In genomic region chr16:49524578-49525315, GRCh38 we compare ENCODE assay signal across 28 cellular contexts.
DNase-seq lines count a peak whose midpoint lies in the region; ATAC-seq and TF ChIP-seq lines count a peak whose summit lies in the region.
"Had no signal": no experiment of that assay in that cellular context is flagged by ENCODE, and none has a peak within 500 bp of the region (broad histone marks: within the 10 kb centered on the region; RNA-seq: fewer than 3 reads in every experiment).

No MANE protein-coding gene starts in this region.

- H3K9me3 ChIP-seq in endodermal cell (ENCODE audit: control insufficient read depth, low read length), result no peaks in the 10 kb centered on the region
- H3K9me3 ChIP-seq: esophagus muscularis mucosa, uterus had no signal

- DNase-seq in GM23338 (ENCODE audit: low spot score), result no peak
- DNase-seq in NCI-H2171 (lab: John Stamatoyannopoulos, UW), result peak; percentile 89
- DNase-seq in endodermal cell, result no peak
- DNase-seq in MCF 10A (ENCODE audit: unreplicated experiment), result no peak
- DNase-seq in medulla oblongata (ENCODE audit: extremely low spot score), result no peak
- DNase-seq: activated CD4-positive, alpha-beta memory T cell treated with anti-CD3 and anti-CD28 coated beads, Interleukin-2, amount 10 ng/mL, durations not matched to agents 7 days and 5 days; activated CD4-positive, alpha-beta T cell treated with anti-CD3 and anti-CD28 coated beads for 1 hour; cortex of kidney; EL; foreskin keratinocyte; HFFc6; NCI-H1048; NCI-H2081 treated with DMSO at 0.1 percent for 48 hours; nephron progenitor cell; posterior cingulate gyrus; SIG-M5; stimulated activated CD4-positive, alpha-beta T cell treated with anti-CD3 and anti-CD28 coated beads, Interleukin-12 subunit alpha, Interleukin-12 subunit beta, amount 100 ng/mL, for 4 hours; stimulated activated CD4-positive, alpha-beta T cell treated with anti-CD3 and anti-CD28 coated beads, Interleukin-4, amount 100 ng/mL, for 4 hours; stimulated activated naive B cell treated with anti-CD40 and anti-IgM and Interleukin-4, amounts not matched to agents 10 μg/mL and 1 μg/mL and 100 μg/mL, for 72 hours; T-helper 1 cell; uterus had no signal

- peaks cover 25% of the 10 kb centered on the region for H3K4me1 Mint-ChIP-seq in GM23338
- H3K4me1 Mint-ChIP-seq in endodermal cell, result peaks cover 20% of the 10 kb centered on the region
- H3K4me1 Mint-ChIP-seq in stimulated activated memory B cell treated with anti-CD40 and anti-IgM and Interleukin-4, amounts not matched to agents 10 μg/mL and 1 μg/mL and 100 μg/mL, for 72 hours, result peaks cover 17% of the 10 kb centered on the region
- no peaks in the 10 kb centered on the region for H3K4me1 Mint-ChIP-seq in MCF 10A (ENCODE audit: insufficient read depth, unreplicated experiment)

- no peaks in the 10 kb centered on the region for H3K9me3 Mint-ChIP-seq in GM23338
- H3K9me3 Mint-ChIP-seq in endodermal cell, result no peaks in the 10 kb centered on the region
- H3K9me3 Mint-ChIP-seq in stimulated activated memory B cell treated with anti-CD40 and anti-IgM and Interleukin-4, amounts not matched to agents 10 μg/mL and 1 μg/mL and 100 μg/mL, for 72 hours, result no peaks in the 10 kb centered on the region
- no peaks in the 10 kb centered on the region for H3K9me3 Mint-ChIP-seq in MCF 10A (ENCODE audit: unreplicated experiment)
- H3K9me3 Mint-ChIP-seq: activated CD4-positive, alpha-beta memory T cell treated with anti-CD3 and anti-CD28 coated beads, Interleukin-2, amount 10 ng/mL, durations not matched to agents 7 days and 5 days; nephron progenitor cell; stimulated activated naive B cell treated with anti-CD40 and anti-IgM and Interleukin-4, amounts not matched to agents 10 μg/mL and 1 μg/mL and 100 μg/mL, for 72 hours had no signal

- H3K4me1 ChIP-seq in GM23338 (ENCODE audit: insufficient read depth) (peaks cover 10% of the 10 kb centered on the region), endodermal cell (ENCODE audit: control insufficient read depth, insufficient read depth, low read length) (peaks cover 7% of the 10 kb centered on the region)
- H3K4me1 ChIP-seq: foreskin keratinocyte, uterus had no signal

- H3K79me2 ChIP-seq in GM23338 (replicated peaks; ENCODE audit: insufficient read depth), result no peaks in the 10 kb centered on the region

- POLR2A ChIA-PET in MCF 10A (lab: Yijun Ruan, JAX), result no interaction called here

- CTCF ChIA-PET in MCF 10A (lab: Yijun Ruan, JAX), result interaction anchor here (0.6 to 1.3 kb wide), 3 partner anchors 15 to 70 kb away, joined by 3 to 6 read pairs (median 4); no protein-coding TSS in a partner anchor

- intact Hi-C loops in MCF 10A (cut with micrococcal nuclease), result no loop called here

- H3K36me3 ChIP-seq in GM23338 (ENCODE audit: insufficient read depth), result no peaks in the 10 kb centered on the region
- H3K36me3 ChIP-seq in endodermal cell (ENCODE audit: control insufficient read depth, insufficient read depth, low read length), result peaks cover 7% of the 10 kb centered on the region
- H3K36me3 ChIP-seq: cardiac muscle cell, uterus had no signal

- ATAC-seq in GM23338, result no peak
- peak; percentile 12 for ATAC-seq in stimulated activated memory B cell treated with anti-CD40 and anti-IgM and Interleukin-4, amounts not matched to agents 10 μg/mL and 1 μg/mL and 100 μg/mL, for 72 hours
- ATAC-seq in HG03520 (IDR thresholded peaks at IDR 0.05; ENCODE audit: unreplicated experiment), result no peak
- ATAC-seq: foreskin keratinocyte; GM12878; right cardiac atrium; stimulated activated naive B cell treated with anti-CD40 and anti-IgM and Interleukin-4, amounts not matched to agents 10 μg/mL and 1 μg/mL and 100 μg/mL, for 72 hours had no signal

- H2AFZ ChIP-seq in GM23338, result no peak overlapping the region

- no peaks in the 10 kb centered on the region for H3K9me2 ChIP-seq in GM23338 (ENCODE audit: insufficient read depth)

- no peaks in the 10 kb centered on the region for H4K20me1 ChIP-seq in GM23338 (replicated peaks; ENCODE audit: insufficient read depth)

- WGBS in endodermal cell (ENCODE audit: insufficient coverage in 1 of 2, insufficient read length in 1 of 2), 2 experiments, result 88% methylated on average over 13 to 19 of the region's 20 CpGs

- H3K27me3 ChIP-seq in GM23338 (ENCODE audit: insufficient read depth), result no peaks in the 10 kb centered on the region
- H3K27me3 ChIP-seq in endodermal cell (ENCODE audit: control insufficient read depth, insufficient read depth, low read length, poor library complexity, severe bottlenecking), result no peaks in the 10 kb centered on the region
- H3K27me3 ChIP-seq: cardiac muscle cell, esophagus muscularis mucosa, foreskin keratinocyte, uterus had no signal

- no peak overlapping the region for H3K27ac ChIP-seq in GM23338 (ENCODE audit: low read depth)
- H3K27ac ChIP-seq in endodermal cell (ENCODE audit: low read depth, low read length), result peak overlapping the region; percentile 32
- H3K27ac ChIP-seq: cardiac muscle cell, esophagus muscularis mucosa, foreskin keratinocyte, uterus had no signal

- no peak overlapping the region for H3K4me3 Mint-ChIP-seq in GM23338
- H3K4me3 Mint-ChIP-seq in endodermal cell, result no peak overlapping the region
- H3K4me3 Mint-ChIP-seq in stimulated activated memory B cell treated with anti-CD40 and anti-IgM and Interleukin-4, amounts not matched to agents 10 μg/mL and 1 μg/mL and 100 μg/mL, for 72 hours, result no peak overlapping the region
- no peak overlapping the region for H3K4me3 Mint-ChIP-seq in MCF 10A (ENCODE audit: unreplicated experiment)
- H3K4me3 Mint-ChIP-seq: activated CD4-positive, alpha-beta memory T cell treated with anti-CD3 and anti-CD28 coated beads, Interleukin-2, amount 10 ng/mL, durations not matched to agents 7 days and 5 days; activated naive CD8-positive, alpha-beta T cell; HFFc6; nephron progenitor cell; stimulated activated naive B cell treated with anti-CD40 and anti-IgM and Interleukin-4, amounts not matched to agents 10 μg/mL and 1 μg/mL and 100 μg/mL, for 72 hours had no signal

- no peak overlapping the region for H3K4me2 ChIP-seq in GM23338

- H3K27ac Mint-ChIP-seq in GM23338, result peak overlapping the region; percentile 70; the same call in 1 of the 2 replicates
- no peak overlapping the region for H3K27ac Mint-ChIP-seq in endodermal cell
- no peak overlapping the region for H3K27ac Mint-ChIP-seq in stimulated activated memory B cell treated with anti-CD40 and anti-IgM and Interleukin-4, amounts not matched to agents 10 μg/mL and 1 μg/mL and 100 μg/mL, for 72 hours
- no peak overlapping the region for H3K27ac Mint-ChIP-seq in MCF 10A (ENCODE audit: low read depth, unreplicated experiment)
- H3K27ac Mint-ChIP-seq: activated CD4-positive, alpha-beta memory T cell treated with anti-CD3 and anti-CD28 coated beads, Interleukin-2, amount 10 ng/mL, durations not matched to agents 7 days and 5 days; activated naive CD8-positive, alpha-beta T cell; HFFc6; nephron progenitor cell; stimulated activated naive B cell treated with anti-CD40 and anti-IgM and Interleukin-4, amounts not matched to agents 10 μg/mL and 1 μg/mL and 100 μg/mL, for 72 hours had no signal

- BruUV-seq in MCF 10A (replicated peaks; lab: Mats Ljungman, UMichigan), result no TSS peak

- H3K27me3 Mint-ChIP-seq in GM23338 (ENCODE audit: insufficient read depth, low read depth, poor library complexity), result peaks cover 8% of the 10 kb centered on the region
- no peaks in the 10 kb centered on the region for H3K27me3 Mint-ChIP-seq in endodermal cell (ENCODE audit: insufficient read depth)
- peaks cover 57% of the 10 kb centered on the region for H3K27me3 Mint-ChIP-seq in stimulated activated memory B cell treated with anti-CD40 and anti-IgM and Interleukin-4, amounts not matched to agents 10 μg/mL and 1 μg/mL and 100 μg/mL, for 72 hours
- H3K27me3 Mint-ChIP-seq in MCF 10A (ENCODE audit: insufficient read depth, unreplicated experiment), result peaks cover 26% of the 10 kb centered on the region
- H3K27me3 Mint-ChIP-seq: activated naive CD8-positive, alpha-beta T cell had no signal

- H3K36me3 Mint-ChIP-seq in GM23338 (ENCODE audit: low read depth) (no peaks in the 10 kb centered on the region), endodermal cell (ENCODE audit: low read depth) (peaks cover 11% of the 10 kb centered on the region), MCF 10A (ENCODE audit: insufficient read depth, unreplicated experiment) (no peaks in the 10 kb centered on the region)
- H3K36me3 Mint-ChIP-seq in stimulated activated memory B cell treated with anti-CD40 and anti-IgM and Interleukin-4, amounts not matched to agents 10 μg/mL and 1 μg/mL and 100 μg/mL, for 72 hours, result no peaks in the 10 kb centered on the region
- H3K36me3 Mint-ChIP-seq: activated naive CD8-positive, alpha-beta T cell; stimulated activated naive B cell treated with anti-CD40 and anti-IgM and Interleukin-4, amounts not matched to agents 10 μg/mL and 1 μg/mL and 100 μg/mL, for 72 hours had no signal

- H3F3A ChIP-seq in GM23338 (replicated peaks; ENCODE audit: low read depth), result no peaks in the 10 kb centered on the region

- no peak overlapping the region for H3K4me3 ChIP-seq in GM23338
- H3K4me3 ChIP-seq in endodermal cell (ENCODE audit: low read length), result no peak overlapping the region
- H3K4me3 ChIP-seq: cardiac muscle cell, esophagus muscularis mucosa, GM12878, uterus had no signal

- TF ChIP-seq CTCF in GM23338 (conservative IDR thresholded peaks at IDR 0.05; ENCODE audit: low read depth in 2 of 2), result no peak
- no peak for TF ChIP-seq CTCF in endodermal cell (conservative IDR thresholded peaks at IDR 0.05)
- no peak for TF ChIP-seq CTCF in MCF 10A (IDR thresholded peaks at IDR 0.05; ENCODE audit: unreplicated experiment)

- H3K9ac ChIP-seq in endodermal cell (ENCODE audit: extremely low read depth, low read length, poor library complexity, severe bottlenecking), result no peak overlapping the region

TF ChIP-seq in GM23338, 12 proteins besides CTCF, POLR2A, EP300 and RAD21 (continues in another document):
- TF ChIP-seq ETS1 (IDR thresholded peaks at IDR 0.05), result no peak
- TF ChIP-seq CREB1 (CRISPR knock-in tag; IDR thresholded peaks at IDR 0.05; ENCODE audit: low read depth), result no peak
- no peak for TF ChIP-seq EZH2 (IDR thresholded peaks at IDR 0.05; ENCODE audit: low read depth, unreplicated experiment)
- TF ChIP-seq STAT1 (IDR thresholded peaks at IDR 0.05; ENCODE audit: unreplicated experiment), result no peak
